ENCODE assay signal across 9 cellular contexts in genomic region chr10:119028900-119029612, GRCh38. TPM values are rescaled to one million over a fixed set of nuclear protein-coding genes. Genes with fewer than 3 reads are reported as not detected.
DNase-seq lines count a peak whose midpoint lies in the region; ATAC-seq and TF ChIP-seq lines count a peak whose summit lies in the region.
"Had no signal": no experiment of that assay in that cellular context is flagged by ENCODE, and none has a peak within 500 bp of the region (broad histone marks: within the 10 kb centered on the region; RNA-seq: fewer than 3 reads in every experiment).

No MANE protein-coding gene starts in this region.

- peaks cover 6 to 29% (median 17%) of the 10 kb centered on the region in 4 donors for H3K4me1 Mint-ChIP-seq in CD4-positive, CD25-positive, alpha-beta regulatory T cell

- no peak overlapping the region for H3K4me3 ChIP-seq in CD4-positive, CD25-positive, alpha-beta regulatory T cell (ENCODE audit: low read depth, low read length)
- H3K4me3 ChIP-seq in NT2/D1 (ENCODE audit: insufficient read length, low read depth) (peak overlapping the region; percentile 15), epithelial cell of proximal tubule (ENCODE audit: low read depth, low read length) (peak overlapping the region; percentile 33)

- peak; percentile 72 to 87 (median 76) for DNase-seq in CD4-positive, CD25-positive, alpha-beta regulatory T cell
- DNase-seq in NT2/D1 (ENCODE audit: low read depth, low spot score) = peak; percentile 71
- DNase-seq in activated T-cell treated with anti-CD3 and anti-CD28 coated beads for 48 hours (ENCODE audit: low read depth) = peak; percentile 78
- DNase-seq in epithelial cell of proximal tubule (ENCODE audit: low read depth) = no peak
- peak; percentile 84 for DNase-seq in mucosa of gallbladder (ENCODE audit: low spot score)
- peak; percentile 66 to 78 for DNase-seq in stimulated activated CD8-positive, alpha-beta memory T cell treated with anti-CD3 and anti-CD28 coated beads, Interleukin-2, amount 100 ng/mL, for 48 hours (ENCODE audit: low read depth in 2 of 2)

- ATAC-seq in CD4-positive, CD25-positive, alpha-beta regulatory T cell (ENCODE audit: low read depth in 2 of 2) = peak; percentile 70 to 75
- peak; percentile 57 for ATAC-seq in GM19438 (IDR thresholded peaks at IDR 0.05; ENCODE audit: low read depth, unreplicated experiment)
- peak; percentile 40 for ATAC-seq in HG03565 (IDR thresholded peaks at IDR 0.05; ENCODE audit: unreplicated experiment)

- H3K36me3 ChIP-seq in CD4-positive, CD25-positive, alpha-beta regulatory T cell (ENCODE audit: control insufficient read depth, insufficient read depth, low read length) = peaks cover 16% of the 10 kb centered on the region
- H3K36me3 ChIP-seq in NT2/D1 (ENCODE audit: insufficient read depth, insufficient read length, low read length) = peaks cover 9% of the 10 kb centered on the region

- H3K27ac Mint-ChIP-seq in CD4-positive, CD25-positive, alpha-beta regulatory T cell = no peak overlapping the region

- H3K27me3 Mint-ChIP-seq in CD4-positive, CD25-positive, alpha-beta regulatory T cell = peaks cover 25% of the 10 kb centered on the region

- TF ChIP-seq CTCF in epithelial cell of proximal tubule (conservative IDR thresholded peaks at IDR 0.05; ENCODE audit: low read depth, low read length) = no peak

- H3K4me1 ChIP-seq in CD4-positive, CD25-positive, alpha-beta regulatory T cell (ENCODE audit: control insufficient read depth, insufficient read depth, low read length, poor library complexity, severe bottlenecking) = peaks cover 12% of the 10 kb centered on the region
- peaks cover 15% of the 10 kb centered on the region for H3K4me1 ChIP-seq in NT2/D1 (ENCODE audit: insufficient read depth, insufficient read length)

- H3K9me3 Mint-ChIP-seq in CD4-positive, CD25-positive, alpha-beta regulatory T cell = no peaks in the 10 kb centered on the region

- H3K36me3 Mint-ChIP-seq in CD4-positive, CD25-positive, alpha-beta regulatory T cell = peaks cover 4% of the 10 kb centered on the region

- peak overlapping the region; percentile 21 for H3K9ac ChIP-seq in NT2/D1 (ENCODE audit: insufficient read length, low read depth)

- no peak overlapping the region for H3K27ac ChIP-seq in CD4-positive, CD25-positive, alpha-beta regulatory T cell (ENCODE audit: insufficient read depth, low read length, poor library complexity, severe bottlenecking)
- H3K27ac ChIP-seq: SK-N-MC had no signal

- H3K27me3 ChIP-seq in CD4-positive, CD25-positive, alpha-beta regulatory T cell (ENCODE audit: control insufficient read depth, insufficient read depth, low read length) = no peaks in the 10 kb centered on the region
- H3K27me3 ChIP-seq in NT2/D1 (ENCODE audit: insufficient read depth, insufficient read length) = no peaks in the 10 kb centered on the region

- peak overlapping the region in 3 of 4 donors; percentile 80 to 86 (median 82) for H3K4me3 Mint-ChIP-seq in CD4-positive, CD25-positive, alpha-beta regulatory T cell

- no peaks in the 10 kb centered on the region for H3K9me3 ChIP-seq in CD4-positive, CD25-positive, alpha-beta regulatory T cell (ENCODE audit: control insufficient read depth in 2 of 2, low read length in 2 of 2)
- no peaks in the 10 kb centered on the region for H3K9me3 ChIP-seq in NT2/D1 (ENCODE audit: insufficient read depth, low read length)

RNA-seq across cellular contexts. Expression of gene NANOS1, which starts 0.5 kb away (rescaled TPM):
- 0.27 TPM for total RNA-seq in CD4-positive, CD25-positive, alpha-beta regulatory T cell
- not detected for polyA plus RNA-seq in CD4-positive, CD25-positive, alpha-beta regulatory T cell
- total RNA-seq in epithelial cell of proximal tubule = 3.9 and 8.0 TPM in 2 replicates
- 0.60 TPM for total RNA-seq in mucosa of gallbladder

RNA-seq across cellular contexts. Expression of gene EIF3A, which starts 51.6 kb away (rescaled TPM):
- total RNA-seq in CD4-positive, CD25-positive, alpha-beta regulatory T cell = 203 TPM
- polyA plus RNA-seq in CD4-positive, CD25-positive, alpha-beta regulatory T cell = 10 to 100 TPM; 66.4 to 74.8 (median 68.6) TPM
- 94.3 and 102 TPM in 2 replicates for total RNA-seq in epithelial cell of proximal tubule
- total RNA-seq in mucosa of gallbladder = 86.8 TPM
